In the genomic region with DNA sequence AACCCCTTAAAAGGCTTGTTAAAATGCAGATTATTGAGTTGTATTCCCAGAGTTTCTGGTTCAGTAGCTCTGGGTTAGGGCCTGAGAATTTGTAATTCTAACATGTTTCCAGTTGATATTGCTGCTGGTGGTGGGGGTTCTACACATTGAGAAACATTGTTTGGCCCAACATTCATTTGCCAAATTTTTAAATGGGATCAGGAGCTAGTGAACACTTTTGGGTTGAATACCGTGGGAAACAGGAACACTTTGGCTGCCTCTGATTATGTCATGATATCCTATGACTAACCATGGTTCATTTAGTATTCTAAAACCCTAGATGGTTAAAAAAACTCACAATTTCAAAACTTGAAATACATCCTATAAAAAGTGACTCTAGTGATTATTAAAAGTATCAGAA, we compare ENCODE assay signal across 18 cellular contexts.
DNase-seq lines count a peak whose midpoint lies in the region; ATAC-seq and TF ChIP-seq lines count a peak whose summit lies in the region.
"Had no signal": no experiment of that assay in that cellular context is flagged by ENCODE, and none has a peak within 500 bp of the region (broad histone marks: within the 10 kb centered on the region; RNA-seq: fewer than 3 reads in every experiment).

No MANE protein-coding gene starts in this region.

- H3K27ac Mint-ChIP-seq in nephron: peak overlapping the region in 2 of 3 experiments; percentile 56 to 59
- H3K27ac Mint-ChIP-seq in T-helper 17 cell: no peak overlapping the region
- H3K27ac Mint-ChIP-seq: CD14-positive monocyte, HFFc6 had no signal

- H3K36me3 Mint-ChIP-seq in nephron (ENCODE audit: low read depth) (peaks cover 20% of the 10 kb centered on the region), T-helper 17 cell (ENCODE audit: low read depth) (peaks cover 3% of the 10 kb centered on the region)
- H3K36me3 Mint-ChIP-seq: CD14-positive monocyte had no signal

- peak; percentile 26 for DNase-seq in AG10803 (ENCODE audit: low read depth)
- DNase-seq in LHCN-M2 (ENCODE audit: low read depth): peak; percentile 23
- peak; percentile 54 to 77 for DNase-seq in dermis microvascular lymphatic vessel endothelial cell (ENCODE audit: low read depth in 2 of 2)
- no peak for DNase-seq in T-helper 17 cell
- DNase-seq in HPDE6-E6E7 (ENCODE audit: extremely low spot score): no peak
- DNase-seq in activated gamma-delta T cell treated with Interleukin-2 at 50 U/mL for 16 hours: no peak
- no peak for DNase-seq in stimulated activated CD8-positive, alpha-beta memory T cell treated with anti-CD3 and anti-CD28 coated beads, Interleukin-4, amount 100 ng/mL, for 48 hours
- DNase-seq: AML-193; DMS 273 treated with DMSO at 0.1 percent for 48 hours; HFFc6; NCI-H2029; NCI-H2171; NCI-H446; NK-92 treated with Interleukin-12 subunit alpha and Interleukin-12 subunit beta, amount 100 ng/mL, for 24 hours; SHP77 had no signal

- peaks cover 5% of the 10 kb centered on the region for H3K4me1 Mint-ChIP-seq in nephron
- no peaks in the 10 kb centered on the region for H3K4me1 Mint-ChIP-seq in T-helper 17 cell
- H3K4me1 Mint-ChIP-seq: CD14-positive monocyte had no signal

- TF ChIP-seq CTCF in AG10803 (conservative IDR thresholded peaks at IDR 0.05; ENCODE audit: low read length) (no peak), nephron (IDR thresholded peaks at IDR 0.05; ENCODE audit: unreplicated experiment in 3 of 3) (no peak)

- H3K4me3 Mint-ChIP-seq in nephron (no peak overlapping the region), T-helper 17 cell (no peak overlapping the region)
- H3K4me3 Mint-ChIP-seq: CD14-positive monocyte, HFFc6 had no signal

- ATAC-seq in T-helper 17 cell: no peak
- ATAC-seq: A549 had no signal

- no peak overlapping the region for H3K4me3 ChIP-seq in AG10803 (ENCODE audit: low read length)
- H3K4me3 ChIP-seq: A549 had no signal

- no peaks in the 10 kb centered on the region for H3K9me3 ChIP-seq in T-helper 17 cell (ENCODE audit: control insufficient read depth, low read length, poor library complexity, severe bottlenecking)
- H3K9me3 ChIP-seq: A549 had no signal

- H3K9me3 Mint-ChIP-seq in nephron: no peaks in the 10 kb centered on the region
- H3K9me3 Mint-ChIP-seq: HFFc6 had no signal

- H3K27me3 Mint-ChIP-seq in nephron (ENCODE audit: low read depth) (no peaks in the 10 kb centered on the region), T-helper 17 cell (no peaks in the 10 kb centered on the region)

Comparison
In these comparisons a context has a peak if more than half of its experiments do, and no peak if none do; other contexts are left out.
1. DNase-seq: peak in AG10803 (single experiment), LHCN-M2 (single experiment) and dermis microvascular lymphatic vessel endothelial cell (2 of 2); none in T-helper 17 cell (0 of 3), HPDE6-E6E7 (single experiment), activated gamma-delta T cell treated with Interleukin-2 at 50 U/mL for 16 hours (single experiment) and stimulated activated CD8-positive, alpha-beta memory T cell treated with anti-CD3 and anti-CD28 coated beads, Interleukin-4, amount 100 ng/mL, for 48 hours (single experiment).